ENCODE assay signal across 24 cellular contexts in genomic region chr18:48321121-48321520, GRCh38.
"Had no signal": no experiment of that assay in that cellular context is flagged by ENCODE, and none has a peak within 500 bp of the region (broad histone marks: within the 10 kb centered on the region; RNA-seq: fewer than 3 reads in every experiment).

No MANE protein-coding gene starts in this region.

- DNase-seq: activated B cell treated with CpG ODN at 0.5 μM for 24 hours; activated CD4-positive, alpha-beta T cell treated with anti-CD3 and anti-CD28 coated beads, Interleukin-2, amount 50 U/mL, for 1 hour; activated CD8-positive, alpha-beta T cell treated with anti-CD3 and anti-CD28 coated beads for 36 hours; activated naive CD8-positive, alpha-beta T cell treated with anti-CD3 and anti-CD28 coated beads, Interleukin-2, amount 50 U/mL, for 24 hours; activated T-cell treated with anti-CD3 and anti-CD28 coated beads, Interleukin-2, amount 50 U/mL, for 4 hours; amygdala; endodermal cell; foreskin fibroblast; head of caudate nucleus; hippocampal formation; natural killer cell; small intestine; stimulated activated CD4-positive, alpha-beta T cell treated with anti-CD3 and anti-CD28 coated beads, Interleukin-15, amount 100 ng/mL, for 24 hours; stimulated activated CD4-positive, alpha-beta T cell treated with anti-CD3 and anti-CD28 coated beads, Interleukin-2, amount 100 ng/mL, for 24 hours; stimulated activated naive CD4-positive, alpha-beta T cell had no signal

- H3K27me3 ChIP-seq: tibial nerve had no signal

- H3K9me3 ChIP-seq: tibial nerve had no signal

- H3K36me3 Mint-ChIP-seq: activated naive CD4-positive, alpha-beta T cell treated with anti-CD3 and anti-CD28 coated beads, Interleukin-2, amount 50 U/mL, for 24 hours; memory B cell; natural killer cell had no signal

- H3K9me3 Mint-ChIP-seq: activated B cell treated with CpG ODN at 0.5 μM for 24 hours; activated CD8-positive, alpha-beta T cell treated with anti-CD3 and anti-CD28 coated beads for 36 hours; activated naive CD4-positive, alpha-beta T cell treated with anti-CD3 and anti-CD28 coated beads, Interleukin-2, amount 50 U/mL, for 24 hours; activated naive CD8-positive, alpha-beta T cell treated with anti-CD3 and anti-CD28 coated beads, Interleukin-2, amount 50 U/mL, for 24 hours; activated T-cell treated with anti-CD3 and anti-CD28 coated beads, Interleukin-2, amount 50 U/mL, for 4 hours; activated T-helper 17 cell treated with anti-CD3 and anti-CD28 coated beads, Interleukin-2, amount 50 U/mL, for 72 hours; central memory CD8-positive, alpha-beta T cell; dendritic cell treated with granulocyte-macrophage colony-stimulating factor and Interleukin-4, amounts not matched to agents 40 ng/mL and 50 ng/mL, for 4 days; endodermal cell; memory B cell; natural killer cell; T-helper 2 cell treated with Interferon-gamma antibody and Interleukin-4, amounts not matched to agents 5 μg/mL and 100 μg/mL, for 36 hours had no signal

- ATAC-seq: activated CD8-positive, alpha-beta T cell treated with anti-CD3 and anti-CD28 coated beads for 36 hours; activated naive CD8-positive, alpha-beta T cell treated with anti-CD3 and anti-CD28 coated beads, Interleukin-2, amount 50 U/mL, for 24 hours; activated T-helper 17 cell treated with anti-CD3 and anti-CD28 coated beads, Interleukin-2, amount 50 U/mL, for 72 hours; esophagus mucosa; natural killer cell; sciatic nerve had no signal

- H3K27me3 Mint-ChIP-seq: activated CD8-positive, alpha-beta T cell treated with anti-CD3 and anti-CD28 coated beads for 36 hours; dendritic cell treated with granulocyte-macrophage colony-stimulating factor and Interleukin-4, amounts not matched to agents 40 ng/mL and 50 ng/mL, for 4 days had no signal

- H3K27ac ChIP-seq: tibial nerve had no signal

- H3K4me3 ChIP-seq: tibial nerve had no signal

- H3K4me1 Mint-ChIP-seq: activated B cell treated with CpG ODN at 0.5 μM for 24 hours; activated naive CD4-positive, alpha-beta T cell treated with anti-CD3 and anti-CD28 coated beads, Interleukin-2, amount 50 U/mL, for 24 hours; activated naive CD8-positive, alpha-beta T cell treated with anti-CD3 and anti-CD28 coated beads, Interleukin-2, amount 50 U/mL, for 24 hours; activated T-helper 17 cell treated with anti-CD3 and anti-CD28 coated beads, Interleukin-2, amount 50 U/mL, for 72 hours; central memory CD8-positive, alpha-beta T cell; memory B cell; natural killer cell had no signal

- H3K4me3 Mint-ChIP-seq: activated B cell treated with CpG ODN at 0.5 μM for 24 hours; activated CD8-positive, alpha-beta T cell treated with anti-CD3 and anti-CD28 coated beads for 36 hours; activated naive CD4-positive, alpha-beta T cell treated with anti-CD3 and anti-CD28 coated beads, Interleukin-2, amount 50 U/mL, for 24 hours; activated naive CD8-positive, alpha-beta T cell treated with anti-CD3 and anti-CD28 coated beads, Interleukin-2, amount 50 U/mL, for 24 hours; activated T-cell treated with anti-CD3 and anti-CD28 coated beads, Interleukin-2, amount 50 U/mL, for 4 hours; activated T-helper 17 cell treated with anti-CD3 and anti-CD28 coated beads, Interleukin-2, amount 50 U/mL, for 72 hours; central memory CD8-positive, alpha-beta T cell; dendritic cell treated with granulocyte-macrophage colony-stimulating factor and Interleukin-4, amounts not matched to agents 40 ng/mL and 50 ng/mL, for 4 days; endodermal cell; memory B cell; natural killer cell; T-helper 2 cell treated with Interferon-gamma antibody and Interleukin-4, amounts not matched to agents 5 μg/mL and 100 μg/mL, for 36 hours had no signal

- H3K27ac Mint-ChIP-seq: activated B cell treated with CpG ODN at 0.5 μM for 24 hours; activated CD8-positive, alpha-beta T cell treated with anti-CD3 and anti-CD28 coated beads for 36 hours; activated naive CD4-positive, alpha-beta T cell treated with anti-CD3 and anti-CD28 coated beads, Interleukin-2, amount 50 U/mL, for 24 hours; activated naive CD8-positive, alpha-beta T cell treated with anti-CD3 and anti-CD28 coated beads, Interleukin-2, amount 50 U/mL, for 24 hours; activated T-helper 17 cell treated with anti-CD3 and anti-CD28 coated beads, Interleukin-2, amount 50 U/mL, for 72 hours; dendritic cell treated with granulocyte-macrophage colony-stimulating factor and Interleukin-4, amounts not matched to agents 40 ng/mL and 50 ng/mL, for 4 days; memory B cell; natural killer cell; T-helper 2 cell treated with Interferon-gamma antibody and Interleukin-4, amounts not matched to agents 5 μg/mL and 100 μg/mL, for 36 hours had no signal

- H3K36me3 ChIP-seq: tibial nerve had no signal
